In genomic region chr7:26105206-26105605, GRCh38 we compare ENCODE assay signal across 21 cellular contexts. TPM values are rescaled to one million over a fixed set of nuclear protein-coding genes. Genes with fewer than 3 reads are reported as not detected.
DNase-seq lines count a peak whose midpoint lies in the region; ATAC-seq lines count a peak whose summit lies in the region.
"Had no signal": no experiment of that assay in that cellular context is flagged by ENCODE, and none has a peak within 500 bp of the region (broad histone marks: within the 10 kb centered on the region; RNA-seq: fewer than 3 reads in every experiment).

No MANE protein-coding gene starts in this region.

- peak overlapping the region; percentile 1 for H2BK15ac ChIP-seq in neuronal stem cell (ENCODE audit: low read length)

- H2AFZ ChIP-seq in neuronal stem cell (ENCODE audit: low read length): no peak overlapping the region

- no peaks in the 10 kb centered on the region for H3K36me3 ChIP-seq in CD4-positive, CD25-positive, alpha-beta regulatory T cell (ENCODE audit: control insufficient read depth, insufficient read depth, low read length)
- H3K36me3 ChIP-seq in neuronal stem cell (replicated peaks in 1 of 2; ENCODE audit: control insufficient read depth in 2 of 2, insufficient read depth in 2 of 2, low read length in 2 of 2): peaks cover 0 to 22% of the 10 kb centered on the region in 2 donors
- H3K36me3 ChIP-seq: MG63, SJSA1 had no signal

- ATAC-seq in CD4-positive, CD25-positive, alpha-beta regulatory T cell (ENCODE audit: low read depth in 2 of 2): no peak

- no peaks in the 10 kb centered on the region for H3K27me3 ChIP-seq in CD4-positive, CD25-positive, alpha-beta regulatory T cell (ENCODE audit: control insufficient read depth, insufficient read depth, low read length)
- no peaks in the 10 kb centered on the region for H3K27me3 ChIP-seq in neuronal stem cell (ENCODE audit: control insufficient read depth in 3 of 3, insufficient read depth in 3 of 3, low read depth in 1 of 3, low read length in 3 of 3)
- H3K27me3 ChIP-seq: BLaER1 treated with 17β-estradiol and CSF1 and Interleukin-3, amounts not matched to agents 10 nM and 100 nM; MG63 had no signal

- H2BK12ac ChIP-seq in neuronal stem cell (ENCODE audit: low read length): no peak overlapping the region

- H3K9me3 Mint-ChIP-seq in CD4-positive, CD25-positive, alpha-beta regulatory T cell: no peaks in the 10 kb centered on the region
- H3K9me3 Mint-ChIP-seq: CD8-positive, alpha-beta memory T cell had no signal

- H3K14ac ChIP-seq in neuronal stem cell (ENCODE audit: low read length): no peak overlapping the region

- no peak overlapping the region for H3K9ac ChIP-seq in neuronal stem cell (ENCODE audit: low read depth, low read length, poor library complexity)
- H3K9ac ChIP-seq: BLaER1 treated with 17β-estradiol and CSF1 and Interleukin-3, amounts not matched to agents 10 nM and 100 nM had no signal

- WGBS in neuronal stem cell (ENCODE audit: extremely low coverage in 2 of 2, insufficient read length in 2 of 2, insufficient replicate concordance in 1 of 2), 2 donors: no CpG with 5 or more reads among the region's 1 CpG

- no peak overlapping the region for H4K91ac ChIP-seq in neuronal stem cell (ENCODE audit: low read depth, low read length, poor library complexity)

- H3K27me3 Mint-ChIP-seq in CD4-positive, CD25-positive, alpha-beta regulatory T cell: no peaks in the 10 kb centered on the region

- H3K4me2 ChIP-seq in neuronal stem cell (ENCODE audit: insufficient read depth, low read length, poor library complexity, severe bottlenecking): no peak overlapping the region

- H2AK5ac ChIP-seq in neuronal stem cell (ENCODE audit: low read depth, low read length): peak overlapping the region; percentile 33

- H3K23ac ChIP-seq in neuronal stem cell (ENCODE audit: low read depth, low read length, poor library complexity): no peak overlapping the region

- H2BK120ac ChIP-seq in neuronal stem cell (ENCODE audit: low read depth, low read length): no peak overlapping the region

- DNase-seq in Ammon's horn (ENCODE audit: low spot score): peak; percentile 38
- DNase-seq in CD4-positive, CD25-positive, alpha-beta regulatory T cell: no peak
- DNase-seq in cerebellum (ENCODE audit: low spot score): peak; percentile 79
- no peak for DNase-seq in neuronal stem cell (ENCODE audit: low spot score)
- no peak for DNase-seq in NCI-H82 treated with DMSO at 0.1 percent for 48 hours (lab: John Stamatoyannopoulos, UW; ENCODE audit: unreplicated experiment)
- DNase-seq in MV-4-11 (lab: John Stamatoyannopoulos, UW): no peak
- DNase-seq in stimulated activated CD4-positive, alpha-beta T cell treated with anti-CD3 and anti-CD28 coated beads, Interleukin-4, amount 100 ng/mL, for 1 hour: no peak
- DNase-seq: CD8-positive, alpha-beta memory T cell; DMS 273 treated with DMSO at 0.1 percent for 48 hours; DMS79; EL; GF-D8; IMR-90; KG1; MG63; NCI-H2029 treated with DMSO at 0.1 percent for 48 hours; NCI-H2227 treated with DMSO at 0.1 percent for 48 hours; Right ventricle myocardium superior; RPMI8226 had no signal

- no peak overlapping the region for H4K8ac ChIP-seq in neuronal stem cell (ENCODE audit: low read depth, low read length)

- no peak overlapping the region for H3K27ac ChIP-seq in CD4-positive, CD25-positive, alpha-beta regulatory T cell (ENCODE audit: insufficient read depth, low read length, poor library complexity, severe bottlenecking)
- H3K27ac ChIP-seq in neuronal stem cell (replicated peaks; ENCODE audit: low read length): no peak overlapping the region
- H3K27ac ChIP-seq: BLaER1 treated with 17β-estradiol and CSF1 and Interleukin-3, amounts not matched to agents 10 nM and 100 nM; SJSA1 had no signal

- H3K4me1 Mint-ChIP-seq in CD4-positive, CD25-positive, alpha-beta regulatory T cell: peaks cover 10 to 29% (median 16%) of the 10 kb centered on the region in 4 donors

- H3K4me3 Mint-ChIP-seq in CD4-positive, CD25-positive, alpha-beta regulatory T cell: no peak overlapping the region
- H3K4me3 Mint-ChIP-seq: CD8-positive, alpha-beta memory T cell had no signal

- no peak overlapping the region for H3K4me3 ChIP-seq in CD4-positive, CD25-positive, alpha-beta regulatory T cell (ENCODE audit: low read depth, low read length)
- no peak overlapping the region for H3K4me3 ChIP-seq in neuronal stem cell (ENCODE audit: low read length in 2 of 2)
- H3K4me3 ChIP-seq: BLaER1 treated with 17β-estradiol and CSF1 and Interleukin-3, amounts not matched to agents 10 nM and 100 nM; MG63; SJSA1 had no signal

- H3K79me1 ChIP-seq in neuronal stem cell (ENCODE audit: low read depth, low read length): no peaks in the 10 kb centered on the region

- H3K27ac Mint-ChIP-seq in CD4-positive, CD25-positive, alpha-beta regulatory T cell: peak overlapping the region in 2 of 3 donors; percentile 0 to 78
- H3K27ac Mint-ChIP-seq: CD8-positive, alpha-beta memory T cell had no signal

- no peak overlapping the region for H2BK5ac ChIP-seq in neuronal stem cell (ENCODE audit: low read length)

- H3K4me1 ChIP-seq in CD4-positive, CD25-positive, alpha-beta regulatory T cell (ENCODE audit: control insufficient read depth, insufficient read depth, low read length, poor library complexity, severe bottlenecking): peaks cover 23% of the 10 kb centered on the region
- peaks cover 14 to 17% of the 10 kb centered on the region in 2 donors for H3K4me1 ChIP-seq in neuronal stem cell (ENCODE audit: control insufficient read depth in 2 of 2, insufficient read depth in 1 of 2, low read depth in 1 of 2, low read length in 2 of 2)
- H3K4me1 ChIP-seq: SJSA1 had no signal

- no peaks in the 10 kb centered on the region for H3K36me3 Mint-ChIP-seq in CD4-positive, CD25-positive, alpha-beta regulatory T cell

- H3K18ac ChIP-seq in neuronal stem cell (ENCODE audit: low read length): no peak overlapping the region

- no peaks in the 10 kb centered on the region for H3K9me3 ChIP-seq in CD4-positive, CD25-positive, alpha-beta regulatory T cell (ENCODE audit: control insufficient read depth in 2 of 2, low read length in 2 of 2)
- H3K9me3 ChIP-seq in neuronal stem cell (replicated peaks in 1 of 2; ENCODE audit: control insufficient read depth in 2 of 2, insufficient read depth in 1 of 2, low read depth in 1 of 2, low read length in 2 of 2): no peaks in the 10 kb centered on the region
- H3K9me3 ChIP-seq: MG63, SJSA1 had no signal

- no peak overlapping the region for H3K4ac ChIP-seq in neuronal stem cell (ENCODE audit: low read length)

RNA-seq across cellular contexts. Expression of gene NFE2L3, which starts 46.8 kb away (rescaled TPM):
- total RNA-seq in CD4-positive, CD25-positive, alpha-beta regulatory T cell: 10.9 TPM
- polyA plus RNA-seq in CD4-positive, CD25-positive, alpha-beta regulatory T cell: 10 to 100 TPM in 3 of 4 donors, 1 to 10 TPM in 1; 8.8 to 13.9 (median 13.2) TPM
- total RNA-seq in cerebellum: 11.7 TPM
- 4.0 TPM for polyA plus RNA-seq in neuronal stem cell (2013, experiment 1 of 2)
- 4.1 TPM for polyA plus RNA-seq in neuronal stem cell (2013, experiment 2 of 2)

Comparison
In these comparisons a context has a peak if more than half of its experiments do, and no peak if none do; other contexts are left out.
1. DNase-seq: peak in Ammon's horn (single experiment) and cerebellum (single experiment); none in CD4-positive, CD25-positive, alpha-beta regulatory T cell (0 of 3), neuronal stem cell (single experiment), NCI-H82 treated with DMSO at 0.1 percent for 48 hours (single experiment), MV-4-11 (single experiment) and stimulated activated CD4-positive, alpha-beta T cell treated with anti-CD3 and anti-CD28 coated beads, Interleukin-4, amount 100 ng/mL, for 1 hour (single experiment).